In the genomic region with DNA sequence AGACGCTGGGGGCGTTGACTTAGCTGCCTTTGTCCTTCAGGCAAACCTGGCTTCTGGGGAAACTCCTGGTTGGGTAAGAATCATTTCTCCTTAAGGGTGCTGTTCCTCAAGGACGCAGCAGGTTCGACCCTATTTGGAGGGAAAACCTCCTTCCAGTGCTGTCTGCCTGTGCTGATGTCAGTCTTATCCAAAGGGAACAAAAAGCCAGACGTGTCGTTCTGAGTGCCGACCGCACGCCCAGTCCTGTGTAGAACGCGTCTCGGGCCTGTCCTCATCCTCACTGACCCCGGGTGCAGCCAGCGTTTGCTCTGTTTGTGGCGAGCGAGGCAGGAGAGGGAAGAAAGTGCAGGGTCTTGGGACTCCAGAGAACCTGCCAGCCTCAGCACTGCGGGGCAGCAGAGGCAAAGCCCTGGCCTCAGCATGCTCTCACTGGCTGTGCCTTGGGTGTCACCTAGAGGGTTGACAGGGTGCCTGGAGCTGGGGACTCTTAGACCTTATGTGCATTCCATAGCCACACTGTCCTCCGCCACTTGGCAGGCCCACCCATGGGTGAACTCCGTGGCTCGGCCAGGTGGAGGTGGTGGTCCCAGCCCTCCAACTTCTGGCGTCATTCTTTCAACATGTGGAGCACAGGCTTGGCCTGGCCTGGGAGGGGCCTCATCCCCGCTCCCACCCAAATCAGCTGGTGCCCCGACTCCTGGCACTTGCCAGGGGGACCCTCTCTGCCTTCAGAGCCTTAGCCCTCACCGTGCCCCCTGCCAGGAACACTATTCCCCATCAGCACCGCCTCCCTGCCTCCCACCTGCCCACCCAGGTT, we compare ENCODE assay signal across 9 cellular contexts. TPM values are rescaled to one million over a fixed set of nuclear protein-coding genes. Genes with fewer than 3 reads are reported as not detected.
A peak's percentile ranks its signal among the peaks of the same experiment; 100 is the strongest.
DNase-seq lines count a peak whose midpoint lies in the region; ATAC-seq and TF ChIP-seq lines count a peak whose summit lies in the region.
"Had no signal": no experiment of that assay in that cellular context is flagged by ENCODE, and none has a peak within 500 bp of the region (broad histone marks: within the 10 kb centered on the region; RNA-seq: fewer than 3 reads in every experiment).

No MANE protein-coding gene starts in this region.

- peak; percentile 5 for TF ChIP-seq CTCF in GM10266 (IDR thresholded peaks at IDR 0.05; ENCODE audit: control insufficient read depth, insufficient read depth, low read depth, missing control alignments)
- no peak for TF ChIP-seq CTCF in ascending aorta (IDR thresholded peaks at IDR 0.05)

- H3K27me3 ChIP-seq in BLaER1 (no peaks in the 10 kb centered on the region), ascending aorta (no peaks in the 10 kb centered on the region)

- H3K27ac Mint-ChIP-seq in naive thymus-derived CD8-positive, alpha-beta T cell, result peak overlapping the region; percentile 69 to 97 (median 90)
- peak overlapping the region in 1 of 2 donors; percentile 17 for H3K27ac Mint-ChIP-seq in natural killer cell treated with Interleukin-12 subunit alpha and Interleukin-12 subunit beta and Interleukin-15 and Interleukin-18, amount 100 ng/mL, for 72 hours

- peak overlapping the region; percentile 98 for H3K4me2 ChIP-seq in BLaER1

- DNase-seq in GM10266 (ENCODE audit: extremely low spot score), result no peak
- DNase-seq in ascending aorta (ENCODE audit: low spot score in 2 of 2), result no peak
- DNase-seq in naive thymus-derived CD8-positive, alpha-beta T cell, result peak in 1 of 10 donors; percentile 53
- DNase-seq in NOMO-1 treated with dmso at 0.1 percent for 144 hours (lab: John Stamatoyannopoulos, UW; ENCODE audit: unreplicated experiment), result no peak
- no peak for DNase-seq in cerebellar nuclear complex (lab: John Stamatoyannopoulos, UW)
- no peak for DNase-seq in natural killer cell treated with Interleukin-12 subunit alpha and Interleukin-12 subunit beta and Interleukin-15 and Interleukin-18, amount 100 ng/mL, for 72 hours (ENCODE audit: low spot score)

- no peaks in the 10 kb centered on the region for H3K9me3 Mint-ChIP-seq in naive thymus-derived CD8-positive, alpha-beta T cell
- no peaks in the 10 kb centered on the region for H3K9me3 Mint-ChIP-seq in natural killer cell treated with Interleukin-12 subunit alpha and Interleukin-12 subunit beta and Interleukin-15 and Interleukin-18, amount 100 ng/mL, for 72 hours

- POLR2A ChIA-PET in naive thymus-derived CD8-positive, alpha-beta T cell (lab: Charles Lee), result interaction anchor here (0.6 to 1.4 kb wide), 3 partner anchors 10 to 15 kb away, joined by 3 to 6 read pairs (median 5); no protein-coding TSS in a partner anchor

- intact Hi-C loops in ascending aorta (cut with DNase I), result no loop called here

- H3K27ac ChIP-seq in BLaER1 (peak overlapping the region; percentile 90), ascending aorta (peak overlapping the region; percentile 59 to 60)
- H3K27ac ChIP-seq: SK-N-MC had no signal

- H4K20me1 ChIP-seq in BLaER1, result peaks cover 100% of the 10 kb centered on the region

- ATAC-seq in naive thymus-derived CD8-positive, alpha-beta T cell, result no peak
- no peak for ATAC-seq in GM19328 (IDR thresholded peaks at IDR 0.05; ENCODE audit: unreplicated experiment)
- no peak for ATAC-seq in natural killer cell treated with Interleukin-12 subunit alpha and Interleukin-12 subunit beta and Interleukin-15 and Interleukin-18, amount 100 ng/mL, for 72 hours

- H3K4me1 ChIP-seq in BLaER1 (peaks cover 100% of the 10 kb centered on the region), ascending aorta (peaks cover 15 to 38% of the 10 kb centered on the region in 2 donors)

- no peaks in the 10 kb centered on the region for H3K9me3 ChIP-seq in BLaER1
- no peaks in the 10 kb centered on the region for H3K9me3 ChIP-seq in ascending aorta

- H3K36me3 ChIP-seq in BLaER1 (peaks cover 54% of the 10 kb centered on the region), ascending aorta (peaks cover 30 to 32% of the 10 kb centered on the region in 2 donors)

- H3K9ac ChIP-seq in BLaER1, result peak overlapping the region; percentile 90

- H3K4me3 ChIP-seq in BLaER1 (no peak overlapping the region), ascending aorta (no peak overlapping the region)
- H3K4me3 ChIP-seq: SK-N-MC had no signal

- peaks cover 37 to 95% (median 83%) of the 10 kb centered on the region in 4 donors for H3K4me1 Mint-ChIP-seq in naive thymus-derived CD8-positive, alpha-beta T cell
- peaks cover 19 to 21% of the 10 kb centered on the region in 2 donors for H3K4me1 Mint-ChIP-seq in natural killer cell treated with Interleukin-12 subunit alpha and Interleukin-12 subunit beta and Interleukin-15 and Interleukin-18, amount 100 ng/mL, for 72 hours (ENCODE audit: low read depth in 2 of 2)

- peak overlapping the region in 4 of 10 donors; percentile 32 to 59 (median 54) for H3K4me3 Mint-ChIP-seq in naive thymus-derived CD8-positive, alpha-beta T cell
- H3K4me3 Mint-ChIP-seq in natural killer cell treated with Interleukin-12 subunit alpha and Interleukin-12 subunit beta and Interleukin-15 and Interleukin-18, amount 100 ng/mL, for 72 hours, result no peak overlapping the region

- H3K27me3 Mint-ChIP-seq in naive thymus-derived CD8-positive, alpha-beta T cell, result no peaks in the 10 kb centered on the region
- H3K27me3 Mint-ChIP-seq in natural killer cell treated with Interleukin-12 subunit alpha and Interleukin-12 subunit beta and Interleukin-15 and Interleukin-18, amount 100 ng/mL, for 72 hours, result no peaks in the 10 kb centered on the region

- peaks cover 0 to 40% (median 0%) of the 10 kb centered on the region in 3 donors for H3K36me3 Mint-ChIP-seq in naive thymus-derived CD8-positive, alpha-beta T cell
- H3K36me3 Mint-ChIP-seq in natural killer cell treated with Interleukin-12 subunit alpha and Interleukin-12 subunit beta and Interleukin-15 and Interleukin-18, amount 100 ng/mL, for 72 hours, result no peaks in the 10 kb centered on the region

RNA-seq across cellular contexts. Expression of a gene that starts 6.0 kb away (rescaled TPM):
- total RNA-seq in ascending aorta, result 2.1 TPM
- total RNA-seq in naive thymus-derived CD8-positive, alpha-beta T cell, result 10 to 100 TPM; 24.4 to 25.9 TPM
- polyA plus RNA-seq in naive thymus-derived CD8-positive, alpha-beta T cell, result 10 to 100 TPM; 16.0 to 26.9 (median 19.0) TPM
- 1 to 10 TPM in 1 of 2 donors, under 1 TPM in 1; 0.43 to 1.1 TPM for total RNA-seq in natural killer cell treated with Interleukin-12 subunit alpha and Interleukin-12 subunit beta and Interleukin-15 and Interleukin-18, amount 100 ng/mL, for 72 hours
